ENCODE assay signal across 17 cellular contexts in the genomic region with DNA sequence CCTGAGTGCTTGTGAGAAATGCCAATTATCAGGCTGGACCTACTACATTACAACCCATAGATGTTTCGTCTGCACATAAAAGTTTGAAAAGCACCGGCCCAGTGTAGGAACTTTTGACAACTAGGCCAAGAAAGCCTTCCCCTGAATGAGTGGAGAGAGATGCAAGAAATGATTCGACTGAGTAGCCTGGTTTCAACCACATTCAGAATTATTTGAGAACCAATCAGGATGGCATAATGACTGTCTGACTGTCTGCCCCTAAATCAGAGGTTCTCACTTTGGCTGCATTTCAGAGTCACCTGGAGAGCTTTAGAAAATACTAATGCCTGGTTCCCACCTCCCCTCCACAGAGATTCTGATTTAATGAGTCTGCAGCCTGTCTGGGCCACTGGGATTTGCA.
DNase-seq lines count a peak whose midpoint lies in the region; ATAC-seq, FAIRE-seq and TF ChIP-seq lines count a peak whose summit lies in the region.
"Had no signal": no experiment of that assay in that cellular context is flagged by ENCODE, and none has a peak within 500 bp of the region (broad histone marks: within the 10 kb centered on the region; RNA-seq: fewer than 3 reads in every experiment).

No MANE protein-coding gene starts in this region.

- no TSS peak for BruUV-seq in GM12878 (replicated peaks; lab: Mats Ljungman, UMichigan)

- H3K4me2 ChIP-seq in GM12878 (ENCODE audit: control insufficient read depth, insufficient read depth): no peak overlapping the region

- H2AFZ ChIP-seq in GM12878 (ENCODE audit: control insufficient read depth, low read depth, low read length): no peak overlapping the region

- no peak overlapping the region for H3K27ac Mint-ChIP-seq in immature natural killer cell
- H3K27ac Mint-ChIP-seq: B cell; CD4-positive, alpha-beta memory T cell had no signal

- H3K36me3 ChIP-seq in left ventricle myocardium inferior (peaks cover 11% of the 10 kb centered on the region), GM12878 (ENCODE audit: control insufficient read depth in 2 of 2, insufficient read depth in 2 of 2, low read length in 1 of 2) (no peaks in the 10 kb centered on the region)

- H3K27me3 ChIP-seq in left ventricle myocardium inferior (ENCODE audit: low read depth) (no peaks in the 10 kb centered on the region), right cardiac atrium (ENCODE audit: control insufficient read depth, insufficient read depth) (no peaks in the 10 kb centered on the region), GM12878 (replicated peaks in 1 of 2; ENCODE audit: control insufficient read depth in 2 of 2, insufficient read depth in 2 of 2, low read length in 1 of 2) (no peaks in the 10 kb centered on the region)

- H3K4me1 Mint-ChIP-seq in immature natural killer cell: peaks cover 19% of the 10 kb centered on the region in 2 donors

- CTCF ChIA-PET in GM12878 (lab: Yijun Ruan, JAX): interaction anchor here (0.9 to 1.6 kb wide), 2 partner anchors 57 to 67 kb away, joined by 3 read pairs; no protein-coding TSS in a partner anchor

- H3K4me1 ChIP-seq in left ventricle myocardium inferior: peaks cover 34% of the 10 kb centered on the region
- H3K4me1 ChIP-seq in right cardiac atrium (ENCODE audit: control insufficient read depth, insufficient read depth, low read length): peaks cover 8% of the 10 kb centered on the region
- peaks cover 12% of the 10 kb centered on the region; the same call in 1 of the 2 replicates for H3K4me1 ChIP-seq in GM12878 (ENCODE audit: control insufficient read depth, insufficient read depth, low read length)
- H3K4me1 ChIP-seq: Caco-2 had no signal

- H3K27ac ChIP-seq in left ventricle myocardium inferior (replicated peaks) (peak overlapping the region; percentile 85), right cardiac atrium (ENCODE audit: low read length) (no peak overlapping the region), GM12878 (ENCODE audit: control insufficient read depth, insufficient read depth) (no peak overlapping the region)
- H3K27ac ChIP-seq: C4-2B had no signal

- intact Hi-C loops in left ventricle myocardium inferior (cut with micrococcal nuclease) (no loop called here), right cardiac atrium (cut with DNase I) (no loop called here), GM12878 (cut with micrococcal nuclease; ENCODE audit: unreplicated experiment) (no loop called here)

- no peak for TF ChIP-seq CTCF in left ventricle myocardium inferior (IDR thresholded peaks at IDR 0.05; ENCODE audit: borderline replicate concordance)
- TF ChIP-seq CTCF in GM12878 (IDR thresholded peaks at IDR 0.05 in 2 of 3, conservative IDR thresholded peaks at IDR 0.05 in 1 of 3; ENCODE audit: control insufficient read depth in 2 of 3, extremely low read depth in 1 of 3, insufficient read depth in 1 of 3, low read depth in 3 of 3, low read length in 3 of 3): no peak

- H3K9me3 ChIP-seq in left ventricle myocardium inferior (replicated peaks) (peaks cover 12% of the 10 kb centered on the region), right cardiac atrium (ENCODE audit: control insufficient read depth, low read length) (no peaks in the 10 kb centered on the region), GM12878 (replicated peaks; ENCODE audit: control insufficient read depth, insufficient read depth, low read length) (no peaks in the 10 kb centered on the region)
- H3K9me3 ChIP-seq: Caco-2 had no signal

- DNase-seq in left ventricle myocardium inferior: no peak
- DNase-seq in right cardiac atrium: no peak
- DNase-seq in NCI-H2081 (lab: John Stamatoyannopoulos, UW): peak; percentile 51 to 72
- DNase-seq in GM12878 (ENCODE audit: low read depth, low spot score): no peak
- DNase-seq in NCI-H69 (lab: John Stamatoyannopoulos, UW): no peak
- DNase-seq in immature natural killer cell: no peak
- DNase-seq: Caco-2; CD4-positive, alpha-beta memory T cell; DND-41; GDM1 had no signal

- WGBS in right cardiac atrium: 89% methylated on average over 3 of the region's 3 CpGs
- WGBS in GM12878 (ENCODE audit: insufficient coverage, insufficient replicate concordance, low lambda C conversion rate, missing lambda C conversion rate): 17% methylated on average over 3 of the region's 3 CpGs

- FAIRE-seq in GM12878 (lab: Jason Lieb, UNC): peak; percentile 7
- FAIRE-seq: A204.1, H54 had no signal

- peaks cover 3 to 6% (median 5%) of the 10 kb centered on the region in 6 donors for H3K9me3 Mint-ChIP-seq in immature natural killer cell

- H3K79me2 ChIP-seq in GM12878 (ENCODE audit: control insufficient read depth, insufficient read depth, low read length): no peaks in the 10 kb centered on the region

- H3K27me3 Mint-ChIP-seq in immature natural killer cell (ENCODE audit: low read depth in 3 of 3): peaks cover 0 to 6% (median 3%) of the 10 kb centered on the region in 3 donors

- no peak overlapping the region for H3K9ac ChIP-seq in GM12878 (ENCODE audit: control insufficient read depth, insufficient read depth, low read length)

- ATAC-seq in right cardiac atrium (no peak), GM12878 (peak; percentile 15; the same call in 1 of the 3 replicates), HG03342 (IDR thresholded peaks at IDR 0.05; ENCODE audit: unreplicated experiment) (no peak)
- ATAC-seq: HCT116 had no signal

- SMC1A ChIA-PET in GM12878 (lab: Charles Lee; ENCODE audit: uncharacterized antibody, unreplicated experiment): interaction anchor here (0.8 kb wide), 1 partner anchor 9 kb away, joined by 3 read pairs; no protein-coding TSS in a partner anchor

- in situ Hi-C loops in GM12878 (cut with MboI): no loop called here

- no peak for TF ChIP-seq RAD21 in GM12878 (IDR thresholded peaks at IDR 0.05; ENCODE audit: insufficient read depth, low read depth, low read length)

- H3K36me3 Mint-ChIP-seq in immature natural killer cell: no peaks in the 10 kb centered on the region
- H3K36me3 Mint-ChIP-seq: IgD-negative memory B cell had no signal

- no peaks in the 10 kb centered on the region for H4K20me1 ChIP-seq in GM12878 (ENCODE audit: control insufficient read depth, insufficient read depth)

- no peak for TF ChIP-seq EP300 in GM12878 (IDR thresholded peaks at IDR 0.05; ENCODE audit: borderline replicate concordance in 1 of 2, control insufficient read depth in 1 of 2, low read depth in 2 of 2, low read length in 2 of 2)

- RAD21 ChIA-PET in GM12878 (lab: Charles Lee; ENCODE audit: unreplicated experiment): no interaction called here

- no peak overlapping the region for H3K4me3 ChIP-seq in left ventricle myocardium inferior
- H3K4me3 ChIP-seq in right cardiac atrium (ENCODE audit: low read length): no peak overlapping the region
- no peak overlapping the region for H3K4me3 ChIP-seq in GM12878

- no peak for TF ChIP-seq POLR2A in GM12878 (IDR thresholded peaks at IDR 0.05; ENCODE audit: low read depth, low read length)

- H3K4me3 Mint-ChIP-seq in immature natural killer cell: no peak overlapping the region
- H3K4me3 Mint-ChIP-seq: B cell; CD4-positive, alpha-beta memory T cell; IgD-negative memory B cell had no signal

- POLR2A ChIA-PET in GM12878 (lab: Charles Lee): no interaction called here

TF ChIP-seq in GM12878, 131 proteins besides CTCF, POLR2A, EP300 and RAD21:
- TF ChIP-seq CEBPB (IDR thresholded peaks at IDR 0.05; ENCODE audit: borderline replicate concordance in 1 of 2, low read depth in 2 of 2, low read length in 2 of 2): no peak

Comparison
In these comparisons a context has a peak if more than half of its experiments do, and no peak if none do; other contexts are left out.
1. DNase-seq: peak in NCI-H2081 (2 of 2); none in left ventricle myocardium inferior (single experiment), right cardiac atrium (0 of 3), GM12878 (single experiment), NCI-H69 (single experiment) and immature natural killer cell (0 of 3).